In the genomic region with DNA sequence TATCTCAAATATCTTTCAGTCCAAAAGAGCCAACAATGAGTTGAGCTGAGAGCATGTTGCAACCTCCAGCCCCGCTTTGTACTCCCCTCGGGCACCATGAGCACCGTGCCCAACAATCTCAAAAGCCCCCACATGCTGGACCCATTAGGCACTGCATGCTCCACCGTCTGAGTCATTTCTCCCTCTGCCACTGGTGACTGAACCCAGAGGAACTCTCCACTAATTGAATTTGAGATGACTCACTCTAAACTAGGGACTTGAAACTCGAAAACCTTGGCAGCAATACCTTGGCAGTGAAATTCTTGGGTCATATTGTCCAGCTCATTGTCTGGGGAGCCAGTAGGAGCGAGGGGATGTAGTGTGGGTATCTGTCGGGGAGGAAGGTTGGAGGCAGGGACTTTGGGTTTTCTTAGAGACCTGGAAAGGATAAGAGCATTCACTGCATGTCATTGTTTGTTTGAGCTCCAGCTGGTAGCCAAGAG, we compare ENCODE assay signal across 12 cellular contexts. TPM values are rescaled to one million over a fixed set of nuclear protein-coding genes. Genes with fewer than 3 reads are reported as not detected.
DNase-seq lines count a peak whose midpoint lies in the region; ATAC-seq and TF ChIP-seq lines count a peak whose summit lies in the region.
"Had no signal": no experiment of that assay in that cellular context is flagged by ENCODE, and none has a peak within 500 bp of the region (broad histone marks: within the 10 kb centered on the region; RNA-seq: fewer than 3 reads in every experiment).

No MANE protein-coding gene starts in this region.

- DNase-seq in RWPE2 (ENCODE audit: low spot score): peak; percentile 100
- peak; percentile 1 for DNase-seq in foreskin melanocyte
- peak; percentile 66 to 69 for DNase-seq in thyroid gland
- no peak for DNase-seq in NCI-H510A treated with DMSO at 0.1 percent for 48 hours (lab: John Stamatoyannopoulos, UW)
- DNase-seq in GM23338 (ENCODE audit: low spot score): no peak
- DNase-seq: central memory CD4-positive, alpha-beta T cell; KBM-7; naive B cell; stimulated activated CD8-positive, alpha-beta memory T cell treated with anti-CD3 and anti-CD28 coated beads, Interleukin-4, amount 100 ng/mL, for 48 hours; T-helper 17 cell had no signal

- H3F3A ChIP-seq in GM23338 (replicated peaks; ENCODE audit: low read depth): no peaks in the 10 kb centered on the region

- no peaks in the 10 kb centered on the region for H3K27me3 ChIP-seq in RWPE2 (ENCODE audit: insufficient read depth, poor library complexity, severe bottlenecking)
- no peaks in the 10 kb centered on the region for H3K27me3 ChIP-seq in thyroid gland
- no peaks in the 10 kb centered on the region for H3K27me3 ChIP-seq in GM23338 (ENCODE audit: insufficient read depth)

- H3K36me3 Mint-ChIP-seq in GM23338 (ENCODE audit: low read depth): no peaks in the 10 kb centered on the region
- H3K36me3 Mint-ChIP-seq: naive B cell had no signal

- H3K79me2 ChIP-seq in GM23338 (replicated peaks; ENCODE audit: insufficient read depth): no peaks in the 10 kb centered on the region

- H3K4me3 Mint-ChIP-seq in GM23338: no peak overlapping the region
- H3K4me3 Mint-ChIP-seq: naive B cell, T-helper 17 cell had no signal

- intact Hi-C loops in thyroid gland (cut with DNase I): no loop called here

- H3K4me1 Mint-ChIP-seq in GM23338: no peaks in the 10 kb centered on the region
- H3K4me1 Mint-ChIP-seq: naive B cell, T-helper 17 cell had no signal

- H3K4me3 ChIP-seq in RWPE2 (ENCODE audit: severe bottlenecking) (no peak overlapping the region), thyroid gland (replicated peaks in 1 of 3) (no peak overlapping the region), GM23338 (no peak overlapping the region)

- no peaks in the 10 kb centered on the region for H3K27me3 Mint-ChIP-seq in GM23338 (ENCODE audit: insufficient read depth, low read depth, poor library complexity)

- peaks cover 2% of the 10 kb centered on the region; the same call in 1 of the 2 replicates for H3K9me2 ChIP-seq in GM23338 (ENCODE audit: insufficient read depth)

- no peaks in the 10 kb centered on the region for H3K9me3 ChIP-seq in RWPE2 (ENCODE audit: severe bottlenecking)
- H3K9me3 ChIP-seq in thyroid gland: no peaks in the 10 kb centered on the region

- no peaks in the 10 kb centered on the region for H4K20me1 ChIP-seq in GM23338 (replicated peaks; ENCODE audit: insufficient read depth)

- H2AFZ ChIP-seq in GM23338: no peak overlapping the region

- H3K4me1 ChIP-seq in RWPE2 (ENCODE audit: insufficient read depth, poor library complexity, severe bottlenecking) (peaks cover 53% of the 10 kb centered on the region), thyroid gland (peaks cover 0 to 14% of the 10 kb centered on the region in 2 donors), GM23338 (ENCODE audit: insufficient read depth) (no peaks in the 10 kb centered on the region)

- TF ChIP-seq POLR2A in thyroid gland (IDR thresholded peaks at IDR 0.05): no peak

- H3K9me3 Mint-ChIP-seq in GM23338: no peaks in the 10 kb centered on the region

- H3K36me3 ChIP-seq in RWPE2 (ENCODE audit: low read depth): no peaks in the 10 kb centered on the region
- H3K36me3 ChIP-seq in thyroid gland: no peaks in the 10 kb centered on the region
- no peaks in the 10 kb centered on the region for H3K36me3 ChIP-seq in GM23338 (ENCODE audit: insufficient read depth)

- no peak overlapping the region for H3K4me2 ChIP-seq in GM23338

- H3K27ac ChIP-seq in RWPE2 (ENCODE audit: poor library complexity, severe bottlenecking) (peak overlapping the region; percentile 99), thyroid gland (no peak overlapping the region), GM23338 (ENCODE audit: low read depth) (no peak overlapping the region)

- WGBS in thyroid gland, 2 donors: 28 to 32% methylated on average over 7 of the region's 7 CpGs

- TF ChIP-seq CTCF in RWPE2 (IDR thresholded peaks at IDR 0.05; ENCODE audit: poor library complexity, severe bottlenecking) (no peak), thyroid gland (IDR thresholded peaks at IDR 0.05) (peak in 3 of 6 experiments; percentile 8 to 40 (median 8)), GM23338 (conservative IDR thresholded peaks at IDR 0.05; ENCODE audit: low read depth in 2 of 2) (no peak)

- no peak overlapping the region for H3K27ac Mint-ChIP-seq in GM23338
- H3K27ac Mint-ChIP-seq: naive B cell, T-helper 17 cell had no signal

- ATAC-seq in GM21619 (IDR thresholded peaks at IDR 0.05; ENCODE audit: unreplicated experiment) (peak; percentile 45), RWPE2 (ENCODE audit: low read depth) (peak; percentile 91), GM21423 (IDR thresholded peaks at IDR 0.05; ENCODE audit: unreplicated experiment) (no peak), GM23338 (no peak)
- ATAC-seq: T-helper 17 cell had no signal

TF ChIP-seq in GM23338, 12 proteins besides CTCF, POLR2A, EP300 and RAD21 (continues in another document):
- TF ChIP-seq EZH2 (IDR thresholded peaks at IDR 0.05; ENCODE audit: low read depth, unreplicated experiment) (no peak), NANOG (IDR thresholded peaks at IDR 0.05; ENCODE audit: borderline replicate concordance) (no peak), POLR2AphosphoS5 (IDR thresholded peaks at IDR 0.05; ENCODE audit: low read depth) (no peak), ZNF462 (CRISPR knock-in tag; IDR thresholded peaks at IDR 0.05) (no peak), EZH2phosphoT487 (IDR thresholded peaks at IDR 0.05; ENCODE audit: unreplicated experiment) (no peak), STAT1 (IDR thresholded peaks at IDR 0.05; ENCODE audit: unreplicated experiment) (no peak), JUNB (IDR thresholded peaks at IDR 0.05; ENCODE audit: unreplicated experiment) (no peak)
- TF ChIP-seq, protein P1, sequence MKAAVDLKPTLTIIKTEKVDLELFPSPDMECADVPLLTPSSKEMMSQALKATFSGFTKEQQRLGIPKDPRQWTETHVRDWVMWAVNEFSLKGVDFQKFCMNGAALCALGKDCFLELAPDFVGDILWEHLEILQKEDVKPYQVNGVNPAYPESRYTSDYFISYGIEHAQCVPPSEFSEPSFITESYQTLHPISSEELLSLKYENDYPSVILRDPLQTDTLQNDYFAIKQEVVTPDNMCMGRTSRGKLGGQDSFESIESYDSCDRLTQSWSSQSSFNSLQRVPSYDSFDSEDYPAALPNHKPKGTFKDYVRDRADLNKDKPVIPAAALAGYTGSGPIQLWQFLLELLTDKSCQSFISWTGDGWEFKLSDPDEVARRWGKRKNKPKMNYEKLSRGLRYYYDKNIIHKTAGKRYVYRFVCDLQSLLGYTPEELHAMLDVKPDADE (IDR thresholded peaks at IDR 0.05): no peak

RNA-seq across cellular contexts. Expression of gene SLIT3, which starts 49.9 kb away (rescaled TPM):
- total RNA-seq in thyroid gland: 10 to 100 TPM; 28.4 to 77.2 (median 63.8) TPM
- 0.59 and 4.3 TPM in 2 replicates for total RNA-seq in GM23338 (2014; rRNA removed; shearing (Covaris generic))
- 0.71 and 0.83 TPM in 2 replicates for polyA plus RNA-seq in GM23338 (2016; fragmentation: Nextera tagmentation; extraction: Ambion mirVana)
- total RNA-seq: T-helper 17 cell had no signal

Comparison
In these comparisons a context has a peak if more than half of its experiments do, and no peak if none do; other contexts are left out.
1. ATAC-seq: peak in GM21619 (single experiment) and RWPE2 (single experiment); none in GM21423 (single experiment) and GM23338 (single experiment).
2. DNase-seq: peak in RWPE2 (single experiment), foreskin melanocyte (single experiment) and thyroid gland (2 of 2); none in NCI-H510A treated with DMSO at 0.1 percent for 48 hours (single experiment) and GM23338 (single experiment).